In the genomic region with DNA sequence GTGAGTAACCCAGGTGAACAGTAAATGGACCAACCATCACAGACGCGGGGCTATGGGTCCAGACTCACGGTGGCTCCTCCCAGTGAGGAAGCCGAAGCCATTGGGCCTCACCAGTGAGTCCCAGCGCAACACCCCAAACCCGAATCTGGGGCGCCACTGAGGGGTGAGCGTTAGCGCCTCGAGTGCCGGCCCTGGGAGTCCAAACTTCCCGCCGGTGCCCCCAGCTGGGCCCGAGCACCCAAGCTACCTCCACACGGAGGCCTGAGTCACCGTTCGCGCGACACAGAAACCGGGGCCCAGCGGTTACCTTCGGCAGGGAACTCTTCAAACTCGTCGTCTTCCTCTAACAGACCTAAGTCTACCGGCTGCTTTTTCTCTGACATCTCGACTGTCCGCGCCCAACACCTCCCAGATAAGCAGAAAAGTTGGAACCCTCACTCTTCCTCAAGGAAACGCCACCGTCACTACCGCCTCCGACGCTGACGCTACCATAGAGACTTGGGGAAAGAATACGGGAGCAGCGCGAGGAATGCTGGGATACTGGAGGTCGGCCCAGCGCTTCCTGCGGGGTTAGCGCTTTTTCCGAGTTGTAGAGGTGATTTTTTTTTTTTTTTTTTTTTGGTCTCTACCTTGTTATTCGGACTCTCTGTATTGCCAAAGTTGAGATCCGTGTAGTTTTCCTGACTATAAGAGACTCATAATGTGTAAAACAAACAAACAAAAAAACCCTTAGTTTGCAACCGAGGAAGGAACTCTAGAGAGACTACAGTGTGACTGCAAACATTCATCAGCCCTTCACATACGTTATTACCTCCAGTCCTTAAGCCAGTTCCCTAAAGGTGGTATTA, we compare ENCODE assay signal across 8 cellular contexts. TPM values are rescaled to one million over a fixed set of nuclear protein-coding genes. Genes with fewer than 3 reads are reported as not detected.
DNase-seq lines count a peak whose midpoint lies in the region; ATAC-seq, FAIRE-seq and TF ChIP-seq lines count a peak whose summit lies in the region.

SEM1 (minus strand) TSS at position 466 of the 848 bp plus-strand sequence; CDS start at position 383, 83 bp downstream.

- H3K4me3 Mint-ChIP-seq in brain, result peak within 1 kb of the TSS; percentile 91 to 99 (median 96)

- H3K27ac Mint-ChIP-seq in brain, result peak within 1 kb of the TSS; percentile 95 to 98 (median 97)

- ATAC-seq in HG02973 (IDR thresholded peaks at IDR 0.05; ENCODE audit: unreplicated experiment), result peak; percentile 87

- peak within 1 kb of the TSS; percentile 76 for H3K4me3 ChIP-seq in iPS-11a (ENCODE audit: low read depth, low read length)
- peak within 1 kb of the TSS; percentile 89 for H3K4me3 ChIP-seq in skeletal muscle cell (ENCODE audit: low read depth, low read length)

- peaks cover 22% of the 10 kb centered on the region for H3K36me3 Mint-ChIP-seq in brain

- peak; percentile 71 for FAIRE-seq in TTC549 (lab: Jason Lieb, UNC)

- TF ChIP-seq CTCF in brain (conservative IDR thresholded peaks at IDR 0.05), result no peak

- DNase-seq in NK-92 treated with Interleukin-12 subunit alpha and Interleukin-12 subunit beta, amount 100 ng/mL, for 24 hours (lab: John Stamatoyannopoulos, UW), result peak; percentile 67
- DNase-seq in NK-92 (lab: John Stamatoyannopoulos, UW; ENCODE audit: unreplicated experiment) (no peak), NCI-H2081 (lab: John Stamatoyannopoulos, UW) (peak; percentile 90 to 93), skeletal muscle cell (ENCODE audit: low read depth) (peak; percentile 64)

- H3K27me3 Mint-ChIP-seq in brain, result peaks cover 14% of the 10 kb centered on the region

- H3K9me3 Mint-ChIP-seq in brain, result peaks cover 9 to 42% (median 29%) of the 10 kb centered on the region in 5 experiments

- peaks cover 43% of the 10 kb centered on the region for H3K4me1 Mint-ChIP-seq in brain

RNA-seq across cellular contexts. Expression of gene SEM1, which starts in this region (rescaled TPM):
- polyA plus RNA-seq in brain (ENCODE audit: insufficient read depth, low read depth, low replicate concordance), result 206 TPM
